ENCODE assay signal across 30 cellular contexts in the genomic region with DNA sequence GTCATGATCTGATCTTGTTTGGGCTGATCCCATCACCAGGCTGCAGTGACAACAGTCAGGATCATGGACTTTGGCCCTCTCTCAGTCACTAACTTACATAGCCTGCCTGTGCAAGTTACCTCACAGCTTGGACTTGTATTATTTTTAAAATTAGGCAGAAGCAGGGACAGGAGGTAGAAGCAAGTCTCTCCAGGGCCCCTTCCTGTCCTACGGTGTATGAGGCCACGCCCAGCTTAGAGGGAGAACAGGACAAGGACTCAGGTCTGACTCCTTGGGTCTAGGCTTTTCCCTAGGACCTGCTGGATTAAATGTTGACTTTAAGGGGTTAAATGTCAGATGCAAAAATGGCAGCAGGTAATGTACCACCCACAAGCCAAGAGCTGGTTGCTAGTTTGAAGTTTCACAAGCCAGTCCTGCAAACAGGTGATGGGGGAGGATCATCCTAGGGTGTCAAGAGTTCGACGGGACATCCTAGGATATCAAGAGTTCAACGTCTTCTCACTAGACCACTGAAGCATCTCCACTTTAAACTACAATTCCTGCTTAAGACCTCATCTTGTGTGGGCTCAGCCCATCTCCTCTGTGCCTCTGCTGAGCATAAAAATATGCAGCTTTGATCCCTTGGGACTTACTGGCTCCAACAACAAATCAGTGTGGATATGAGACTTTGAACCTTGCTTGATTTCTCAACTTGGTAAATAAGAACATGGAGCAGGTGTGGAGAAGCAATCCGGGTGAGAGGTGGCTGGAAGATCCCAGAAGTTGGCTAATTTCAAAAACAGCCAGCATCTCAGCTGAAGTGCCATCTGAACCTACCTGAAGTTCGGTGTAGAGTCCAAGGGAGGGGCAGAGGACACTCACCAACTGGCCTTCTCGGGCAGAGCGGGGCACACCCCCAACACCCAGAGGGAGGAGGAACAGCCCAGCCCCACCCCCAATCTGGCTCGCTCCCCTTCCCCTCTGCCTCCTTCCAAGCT. TPM values are rescaled to one million over a fixed set of nuclear protein-coding genes. Genes with fewer than 3 reads are reported as not detected.
DNase-seq lines count a peak whose midpoint lies in the region; ATAC-seq, FAIRE-seq and TF ChIP-seq lines count a peak whose summit lies in the region.
"Had no signal": no experiment of that assay in that cellular context is flagged by ENCODE, and none has a peak within 500 bp of the region (broad histone marks: within the 10 kb centered on the region; RNA-seq: fewer than 3 reads in every experiment).

No MANE protein-coding gene starts in this region.

- H3K4me3 ChIP-seq in HL-60 (replicated peaks; ENCODE audit: insufficient read depth, low read length): no peak overlapping the region
- H3K4me3 ChIP-seq in body of pancreas: no peak overlapping the region
- H3K4me3 ChIP-seq in left lung: no peak overlapping the region
- H3K4me3 ChIP-seq in small intestine (ENCODE audit: low read depth in 1 of 2, low read length in 2 of 2): no peak overlapping the region
- H3K4me3 ChIP-seq in endodermal cell (ENCODE audit: low read length): no peak overlapping the region
- H3K4me3 ChIP-seq: cardiac muscle cell, HAP-1 had no signal

- H3K4me1 ChIP-seq in body of pancreas (peaks cover 19% of the 10 kb centered on the region), left lung (peaks cover 0 to 50% of the 10 kb centered on the region in 2 donors), small intestine (ENCODE audit: control insufficient read depth in 2 of 2, insufficient read depth in 1 of 2, low read depth in 1 of 2, low read length in 1 of 2) (peaks cover 0 to 6% of the 10 kb centered on the region in 2 donors), endodermal cell (ENCODE audit: control insufficient read depth, insufficient read depth, low read length) (no peaks in the 10 kb centered on the region)
- H3K4me1 ChIP-seq: HAP-1 had no signal

- H3K9me3 Mint-ChIP-seq in immature natural killer cell: no peaks in the 10 kb centered on the region
- H3K9me3 Mint-ChIP-seq in endodermal cell: no peaks in the 10 kb centered on the region
- H3K9me3 Mint-ChIP-seq: activated naive CD8-positive, alpha-beta T cell treated with anti-CD3 and anti-CD28 coated beads, Interleukin-2, amount 10 ng/mL, durations not matched to agents 7 days and 5 days; IgD-negative memory B cell; neural crest cell had no signal

- ATAC-seq in body of pancreas (peak; percentile 79), left lung (peak; percentile 37), omental fat pad (ENCODE audit: low FRiP score) (no peak)
- ATAC-seq: sciatic nerve had no signal

- WGBS in body of pancreas, 2 donors: 59 to 60% methylated on average over 9 to 10 of the region's 10 CpGs
- 19 to 62% (median 45%) methylated on average over 10 of the region's 10 CpGs for WGBS in small intestine, 3 donors
- 90 to 97% methylated on average over 5 to 10 of the region's 10 CpGs for WGBS in endodermal cell (ENCODE audit: insufficient coverage in 1 of 2, insufficient read length in 1 of 2), 2 experiments

- H3K27me3 Mint-ChIP-seq in immature natural killer cell (ENCODE audit: low read depth in 3 of 3): no peaks in the 10 kb centered on the region
- H3K27me3 Mint-ChIP-seq in endodermal cell (ENCODE audit: insufficient read depth): no peaks in the 10 kb centered on the region
- H3K27me3 Mint-ChIP-seq: activated naive CD8-positive, alpha-beta T cell treated with anti-CD3 and anti-CD28 coated beads, Interleukin-2, amount 10 ng/mL, durations not matched to agents 7 days and 5 days; IgD-negative memory B cell had no signal

- H3K36me3 Mint-ChIP-seq in immature natural killer cell (peaks cover 0 to under 1% (median 0%) of the 10 kb centered on the region in 3 donors), endodermal cell (ENCODE audit: low read depth) (peaks cover 9% of the 10 kb centered on the region)
- H3K36me3 Mint-ChIP-seq: activated naive CD8-positive, alpha-beta T cell treated with anti-CD3 and anti-CD28 coated beads, Interleukin-2, amount 10 ng/mL, durations not matched to agents 7 days and 5 days had no signal

- TF ChIP-seq CTCF in HL-60 (IDR thresholded peaks at IDR 0.05; ENCODE audit: insufficient read depth, low read length) (no peak), body of pancreas (IDR thresholded peaks at IDR 0.05) (no peak), left lung (IDR thresholded peaks at IDR 0.05) (no peak), omental fat pad (IDR thresholded peaks at IDR 0.05) (no peak), endodermal cell (conservative IDR thresholded peaks at IDR 0.05) (no peak)

- H3K27ac Mint-ChIP-seq in immature natural killer cell (no peak overlapping the region), endodermal cell (no peak overlapping the region)
- H3K27ac Mint-ChIP-seq: activated naive CD8-positive, alpha-beta T cell treated with anti-CD3 and anti-CD28 coated beads, Interleukin-2, amount 10 ng/mL, durations not matched to agents 7 days and 5 days had no signal

- intact Hi-C loops in body of pancreas (cut with DNase I) (no loop called here), left lung (cut with DNase I) (no loop called here)

- H3K4me1 Mint-ChIP-seq in immature natural killer cell (no peaks in the 10 kb centered on the region), endodermal cell (peaks cover 3% of the 10 kb centered on the region)
- H3K4me1 Mint-ChIP-seq: activated naive CD8-positive, alpha-beta T cell treated with anti-CD3 and anti-CD28 coated beads, Interleukin-2, amount 10 ng/mL, durations not matched to agents 7 days and 5 days; neural crest cell had no signal

- FAIRE-seq in small intestine (lab: Jason Lieb, UNC): no peak

- H3K9me3 ChIP-seq in body of pancreas (no peaks in the 10 kb centered on the region), left lung (no peaks in the 10 kb centered on the region), small intestine (ENCODE audit: control insufficient read depth, low read depth) (no peaks in the 10 kb centered on the region), endodermal cell (ENCODE audit: control insufficient read depth, low read length) (no peaks in the 10 kb centered on the region)
- H3K9me3 ChIP-seq: HAP-1 had no signal

- DNase-seq in HL-60 (ENCODE audit: low read depth in 1 of 2, low spot score in 1 of 2) (no peak), body of pancreas (peak in 3 of 4 donors; percentile 20 to 49 (median 43)), left lung (no peak), small intestine (peak; percentile 92), omental fat pad (ENCODE audit: low spot score) (no peak), COLO668 (lab: John Stamatoyannopoulos, UW; ENCODE audit: unreplicated experiment) (no peak), immature natural killer cell (no peak), endodermal cell (no peak)
- DNase-seq: activated CD4-positive, alpha-beta T cell treated with anti-CD3 and anti-CD28 coated beads for 4 hours; activated naive CD8-positive, alpha-beta T cell treated with anti-CD3 and anti-CD28 coated beads, Interleukin-2, amount 10 ng/mL, durations not matched to agents 7 days and 5 days; cortex of kidney; DMS79 treated with DMSO at 0.1 percent for 48 hours; foreskin fibroblast; GDM1; islet precursor cell; NCI-H146; NCI-H2107; NCI-H446; NCI-H748 treated with DMSO at 0.1 percent for 48 hours; stimulated activated CD4-positive, alpha-beta T cell treated with anti-CD3 and anti-CD28 coated beads, Interleukin-12 subunit alpha, Interleukin-12 subunit beta, amount 100 ng/mL, for 4 hours; stimulated activated CD4-positive, alpha-beta T cell treated with anti-CD3 and anti-CD28 coated beads, Interleukin-2, amount 100 ng/mL, for 48 hours; T1000; trophoblast cell had no signal

- H3K9ac ChIP-seq in endodermal cell (ENCODE audit: extremely low read depth, low read length, poor library complexity, severe bottlenecking): no peak overlapping the region

- no peaks in the 10 kb centered on the region for H3K27me3 ChIP-seq in HL-60 (ENCODE audit: insufficient read depth, poor library complexity, severe bottlenecking)
- H3K27me3 ChIP-seq in body of pancreas: no peaks in the 10 kb centered on the region
- H3K27me3 ChIP-seq in left lung: no peaks in the 10 kb centered on the region
- no peaks in the 10 kb centered on the region for H3K27me3 ChIP-seq in small intestine (ENCODE audit: control insufficient read depth in 2 of 2, insufficient read depth in 2 of 2, low read length in 2 of 2)
- no peaks in the 10 kb centered on the region for H3K27me3 ChIP-seq in endodermal cell (ENCODE audit: control insufficient read depth, insufficient read depth, low read length, poor library complexity, severe bottlenecking)
- H3K27me3 ChIP-seq: cardiac muscle cell had no signal

- no peak overlapping the region for H3K4me3 Mint-ChIP-seq in immature natural killer cell
- no peak overlapping the region for H3K4me3 Mint-ChIP-seq in endodermal cell
- H3K4me3 Mint-ChIP-seq: activated naive CD8-positive, alpha-beta T cell treated with anti-CD3 and anti-CD28 coated beads, Interleukin-2, amount 10 ng/mL, durations not matched to agents 7 days and 5 days; IgD-negative memory B cell; neural crest cell had no signal

- H3K27ac ChIP-seq in HL-60 (replicated peaks): peak overlapping the region; percentile 88
- H3K27ac ChIP-seq in body of pancreas: peak overlapping the region in 1 of 4 donors; percentile 48
- peak overlapping the region in 1 of 2 donors; percentile 81 for H3K27ac ChIP-seq in left lung
- H3K27ac ChIP-seq in small intestine (ENCODE audit: low read depth in 1 of 2, low read length in 1 of 2): peak overlapping the region; percentile 67 to 69
- H3K27ac ChIP-seq in endodermal cell (ENCODE audit: low read depth, low read length): no peak overlapping the region
- H3K27ac ChIP-seq: C4-2B, cardiac muscle cell, VCaP had no signal

- TF ChIP-seq POLR2A in body of pancreas (IDR thresholded peaks at IDR 0.05): no peak

- H3K36me3 ChIP-seq in body of pancreas (replicated peaks in 1 of 2; ENCODE audit: insufficient read depth in 1 of 2, low read depth in 2 of 2) (no peaks in the 10 kb centered on the region), left lung (peaks cover 0 to 10% of the 10 kb centered on the region in 2 donors), small intestine (ENCODE audit: control insufficient read depth in 2 of 2, insufficient read depth in 2 of 2, low read length in 2 of 2) (peaks cover 0 to 3% of the 10 kb centered on the region in 2 donors), endodermal cell (ENCODE audit: control insufficient read depth, insufficient read depth, low read length) (peaks cover 8% of the 10 kb centered on the region)
- H3K36me3 ChIP-seq: cardiac muscle cell, HAP-1 had no signal

RNA-seq across cellular contexts. Expression of a gene that starts 39.5 kb away (rescaled TPM):
- total RNA-seq in body of pancreas (1 to 10 TPM; 4.3 to 5.4 TPM), left lung (10 to 100 TPM; 17.1 to 19.7 TPM), omental fat pad (10 to 100 TPM in 2 of 4 donors, 1 to 10 TPM in 2; 5.1 to 15.6 (median 9.4) TPM), endodermal cell (10 to 100 TPM; 30.7 to 32.8 TPM)
- polyA plus RNA-seq in small intestine (10 to 100 TPM in 1 of 3 donors, 1 to 10 TPM in 2; 5.4 to 11.1 (median 8.5) TPM), immature natural killer cell (1 to 10 TPM; 2.4 to 4.5 (median 3.3) TPM)
- 10.0 TPM for polyA plus RNA-seq in endodermal cell (2013, experiment 1 of 2)
- 13.1 TPM for polyA plus RNA-seq in endodermal cell (2013, experiment 2 of 2)

Comparison
In these comparisons a context has a peak if more than half of its experiments do, and no peak if none do; other contexts are left out.
1. DNase-seq: peak in body of pancreas (3 of 4) and small intestine (single experiment); none in HL-60 (0 of 2), left lung (0 of 2), omental fat pad (single experiment), COLO668 (single experiment), immature natural killer cell (0 of 3) and endodermal cell (single experiment).